24 cellular contexts compared by ENCODE assay signal in the genomic region with DNA sequence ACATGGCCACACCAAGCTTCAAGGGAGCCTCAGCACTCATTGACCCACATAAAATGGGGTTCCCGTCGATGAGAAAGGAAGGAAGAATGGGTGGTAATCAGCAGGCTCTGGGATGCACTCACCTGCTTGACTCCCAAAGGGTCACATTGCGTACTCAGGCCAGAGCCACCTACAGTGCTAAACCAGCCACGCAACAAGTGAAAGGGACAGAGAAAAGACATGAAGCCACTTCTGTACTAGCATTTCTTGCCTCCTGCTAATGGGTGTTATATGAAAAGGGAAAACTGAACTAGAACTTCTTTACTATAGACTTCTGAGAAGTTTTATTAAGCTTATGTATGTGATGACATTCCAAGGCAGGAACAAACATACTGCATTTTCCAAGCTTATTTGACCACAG.
DNase-seq lines count a peak whose midpoint lies in the region; ATAC-seq and TF ChIP-seq lines count a peak whose summit lies in the region.
"Had no signal": no experiment of that assay in that cellular context is flagged by ENCODE, and none has a peak within 500 bp of the region (broad histone marks: within the 10 kb centered on the region; RNA-seq: fewer than 3 reads in every experiment).

No MANE protein-coding gene starts in this region.

- no peaks in the 10 kb centered on the region for H3K9me2 ChIP-seq in SU-DHL-6 (replicated peaks; ENCODE audit: insufficient read depth, low read length)
- H3K9me2 ChIP-seq: SK-N-SH had no signal

- peaks cover 4 to 11% (median 6%) of the 10 kb centered on the region in 4 donors for H3K4me1 ChIP-seq in liver (ENCODE audit: control insufficient read depth in 4 of 4, insufficient read depth in 4 of 4, low read length in 3 of 4)
- H3K4me1 ChIP-seq in right lobe of liver: peaks cover 0 to 25% (median 0%) of the 10 kb centered on the region in 4 donors
- H3K4me1 ChIP-seq in left ventricle myocardium inferior: no peaks in the 10 kb centered on the region

- H3K9ac ChIP-seq in liver (ENCODE audit: low read depth in 1 of 2, low read length in 2 of 2) (no peak overlapping the region), SU-DHL-6 (ENCODE audit: low read length) (no peak overlapping the region)
- H3K9ac ChIP-seq: SK-N-SH had no signal

- H3K27me3 Mint-ChIP-seq in stimulated activated naive B cell treated with anti-CD40 and anti-IgM and Interleukin-4, amounts not matched to agents 10 μg/mL and 1 μg/mL and 100 μg/mL, for 72 hours: no peaks in the 10 kb centered on the region
- H3K27me3 Mint-ChIP-seq: activated T-helper 17 cell treated with anti-CD3 and anti-CD28 coated beads, Interleukin-2, amount 50 U/mL, for 72 hours; stimulated activated naive CD8-positive, alpha-beta T cell treated with anti-CD3 and anti-CD28 coated beads, Interleukin-15, amount 100 ng/mL, for 72 hours; type B pancreatic cell had no signal

- H3K4me1 Mint-ChIP-seq in stimulated activated naive B cell treated with anti-CD40 and anti-IgM and Interleukin-4, amounts not matched to agents 10 μg/mL and 1 μg/mL and 100 μg/mL, for 72 hours: peaks cover 55 to 85% of the 10 kb centered on the region in 2 donors

- TF ChIP-seq POLR2A in right lobe of liver (IDR thresholded peaks at IDR 0.05) (no peak), lower leg skin (IDR thresholded peaks at IDR 0.05) (no peak)

- no peaks in the 10 kb centered on the region for H4K20me1 ChIP-seq in SU-DHL-6 (ENCODE audit: low read depth, low read length)

- no peak for TF ChIP-seq CTCF in liver (IDR thresholded peaks at IDR 0.05; ENCODE audit: low read depth, low read length, missing input control)
- TF ChIP-seq CTCF in right lobe of liver (IDR thresholded peaks at IDR 0.05): no peak
- no peak for TF ChIP-seq CTCF in SU-DHL-6 (IDR thresholded peaks at IDR 0.05; ENCODE audit: insufficient read depth, low read length, poor library complexity, severe bottlenecking)
- TF ChIP-seq CTCF in left ventricle myocardium inferior (IDR thresholded peaks at IDR 0.05; ENCODE audit: borderline replicate concordance): no peak
- TF ChIP-seq CTCF in lower leg skin (IDR thresholded peaks at IDR 0.05): no peak

- no peak for ATAC-seq in right lobe of liver
- ATAC-seq in HG02885 (IDR thresholded peaks at IDR 0.05; ENCODE audit: poor library complexity, unreplicated experiment): peak; percentile 11
- ATAC-seq in stimulated activated naive B cell treated with anti-CD40 and anti-IgM and Interleukin-4, amounts not matched to agents 10 μg/mL and 1 μg/mL and 100 μg/mL, for 72 hours (replicated peaks): peak; percentile 52 to 53
- no peak for ATAC-seq in HG03159 (IDR thresholded peaks at IDR 0.05; ENCODE audit: unreplicated experiment)
- ATAC-seq: HCT116 had no signal

- peak overlapping the region; percentile 38 to 52 for H3K27ac ChIP-seq in liver (ENCODE audit: low read depth in 1 of 2, low read length in 2 of 2)
- H3K27ac ChIP-seq in right lobe of liver: no peak overlapping the region
- peak overlapping the region; percentile 33 for H3K27ac ChIP-seq in SU-DHL-6 (ENCODE audit: low read depth, low read length)
- no peak overlapping the region for H3K27ac ChIP-seq in left ventricle myocardium inferior (replicated peaks)
- H3K27ac ChIP-seq: lower lobe of right lung, WERI-Rb-1 had no signal

- H3K36me3 Mint-ChIP-seq in stimulated activated naive B cell treated with anti-CD40 and anti-IgM and Interleukin-4, amounts not matched to agents 10 μg/mL and 1 μg/mL and 100 μg/mL, for 72 hours: peaks cover 14 to 37% of the 10 kb centered on the region in 2 donors
- H3K36me3 Mint-ChIP-seq: type B pancreatic cell had no signal

- H3K4me3 ChIP-seq in liver (ENCODE audit: low read depth in 1 of 3, low read length in 3 of 3): no peak overlapping the region
- H3K4me3 ChIP-seq in right lobe of liver: no peak overlapping the region
- H3K4me3 ChIP-seq in SU-DHL-6 (ENCODE audit: insufficient read depth, low read length, poor library complexity, severe bottlenecking): no peak overlapping the region
- no peak overlapping the region for H3K4me3 ChIP-seq in left ventricle myocardium inferior
- H3K4me3 ChIP-seq in lower leg skin (ENCODE audit: low read depth, poor library complexity, severe bottlenecking): no peak overlapping the region
- H3K4me3 ChIP-seq: lower lobe of right lung had no signal

- H3K27ac Mint-ChIP-seq in stimulated activated naive B cell treated with anti-CD40 and anti-IgM and Interleukin-4, amounts not matched to agents 10 μg/mL and 1 μg/mL and 100 μg/mL, for 72 hours: peak overlapping the region; percentile 79
- H3K27ac Mint-ChIP-seq: activated naive CD4-positive, alpha-beta T cell treated with anti-CD3 and anti-CD28 coated beads, Interleukin-2, amount 50 U/mL, for 72 hours; activated T-helper 17 cell treated with anti-CD3 and anti-CD28 coated beads, Interleukin-2, amount 50 U/mL, for 72 hours; T-helper 2 cell treated with Interferon-gamma antibody and Interleukin-4, amounts not matched to agents 5 μg/mL and 100 μg/mL, for 36 hours; type B pancreatic cell had no signal

- H3K4me2 ChIP-seq in SU-DHL-6 (ENCODE audit: low read depth, low read length, poor library complexity, severe bottlenecking): peak overlapping the region; percentile 48
- H3K4me2 ChIP-seq: SK-N-SH had no signal

- 92% methylated on average over 4 of the region's 4 CpGs for WGBS in liver
- WGBS in right lobe of liver (ENCODE audit: insufficient coverage, low coverage, low lambda C conversion rate, missing lambda C conversion rate): 81% methylated on average over 3 of the region's 4 CpGs
- WGBS in lower leg skin, 2 donors: 87 to 91% methylated on average over 4 of the region's 4 CpGs

- intact Hi-C loops in right lobe of liver (cut with DNase I) (no loop called here), left ventricle myocardium inferior (cut with micrococcal nuclease) (no loop called here), lower leg skin (cut with DNase I; ENCODE audit: low total_unique reads) (no loop called here)

- peaks cover 2 to 4% of the 10 kb centered on the region in 2 donors for H3K9me3 Mint-ChIP-seq in stimulated activated naive B cell treated with anti-CD40 and anti-IgM and Interleukin-4, amounts not matched to agents 10 μg/mL and 1 μg/mL and 100 μg/mL, for 72 hours
- H3K9me3 Mint-ChIP-seq: activated T-helper 17 cell treated with anti-CD3 and anti-CD28 coated beads, Interleukin-2, amount 50 U/mL, for 72 hours; T-helper 2 cell treated with Interferon-gamma antibody and Interleukin-4, amounts not matched to agents 5 μg/mL and 100 μg/mL, for 36 hours; type B pancreatic cell had no signal

- no peaks in the 10 kb centered on the region for H3K79me2 ChIP-seq in SU-DHL-6 (ENCODE audit: insufficient read depth, low read length)

- no peaks in the 10 kb centered on the region for H3K9me3 ChIP-seq in liver (ENCODE audit: control insufficient read depth in 4 of 4, low read length in 3 of 4)
- no peaks in the 10 kb centered on the region for H3K9me3 ChIP-seq in right lobe of liver
- no peaks in the 10 kb centered on the region for H3K9me3 ChIP-seq in SU-DHL-6 (ENCODE audit: insufficient read depth, low read length)
- peaks cover 5% of the 10 kb centered on the region for H3K9me3 ChIP-seq in left ventricle myocardium inferior (replicated peaks)
- H3K9me3 ChIP-seq: lower lobe of right lung, SK-N-SH had no signal

- H3F3A ChIP-seq in SU-DHL-6 (ENCODE audit: insufficient read depth): 0 out of 2 replicates have a peak, but pooled peaks cover 3% of the 10 kb centered on the region

- H3K36me3 ChIP-seq in liver (ENCODE audit: control insufficient read depth in 4 of 4, insufficient read depth in 3 of 4, low read depth in 1 of 4, low read length in 3 of 4) (no peaks in the 10 kb centered on the region), right lobe of liver (no peaks in the 10 kb centered on the region), SU-DHL-6 (ENCODE audit: low read length) (no peaks in the 10 kb centered on the region), left ventricle myocardium inferior (no peaks in the 10 kb centered on the region)
- H3K36me3 ChIP-seq: lower lobe of right lung, WERI-Rb-1 had no signal

- TF ChIP-seq RAD21 in liver (IDR thresholded peaks at IDR 0.05): no peak

- DNase-seq in right lobe of liver: no peak
- no peak for DNase-seq in stimulated activated naive B cell treated with anti-CD40 and anti-IgM and Interleukin-4, amounts not matched to agents 10 μg/mL and 1 μg/mL and 100 μg/mL, for 72 hours
- no peak for DNase-seq in left ventricle myocardium inferior
- no peak for DNase-seq in lower leg skin (ENCODE audit: low spot score in 2 of 2)
- DNase-seq: cerebellar nuclear complex, DMS79, foreskin fibroblast, NCI-H1436 treated with DMSO at 0.1 percent for 48 hours, NCI-H510A treated with DMSO at 0.1 percent for 48 hours, RPMI8226, SK-N-SH, small intestine, WERI-Rb-1 had no signal

- H3K27me3 ChIP-seq in liver (ENCODE audit: control insufficient read depth in 4 of 4, insufficient read depth in 4 of 4, low read length in 3 of 4) (no peaks in the 10 kb centered on the region), right lobe of liver (no peaks in the 10 kb centered on the region), SU-DHL-6 (ENCODE audit: low read length) (no peaks in the 10 kb centered on the region), left ventricle myocardium inferior (ENCODE audit: low read depth) (no peaks in the 10 kb centered on the region)

- peak overlapping the region; percentile 50 to 55 for H3K4me3 Mint-ChIP-seq in stimulated activated naive B cell treated with anti-CD40 and anti-IgM and Interleukin-4, amounts not matched to agents 10 μg/mL and 1 μg/mL and 100 μg/mL, for 72 hours
- H3K4me3 Mint-ChIP-seq: activated T-helper 17 cell treated with anti-CD3 and anti-CD28 coated beads, Interleukin-2, amount 50 U/mL, for 72 hours; stimulated activated naive CD8-positive, alpha-beta T cell treated with anti-CD3 and anti-CD28 coated beads, Interleukin-15, amount 100 ng/mL, for 72 hours; T-helper 2 cell treated with Interferon-gamma antibody and Interleukin-4, amounts not matched to agents 5 μg/mL and 100 μg/mL, for 36 hours; type B pancreatic cell had no signal

- H2AFZ ChIP-seq in SU-DHL-6 (ENCODE audit: low read depth, low read length, severe bottlenecking): no peak overlapping the region

TF ChIP-seq in liver, 16 proteins besides CTCF, POLR2A, EP300 and RAD21 (continues in another document):
- TF ChIP-seq, protein P1, sequence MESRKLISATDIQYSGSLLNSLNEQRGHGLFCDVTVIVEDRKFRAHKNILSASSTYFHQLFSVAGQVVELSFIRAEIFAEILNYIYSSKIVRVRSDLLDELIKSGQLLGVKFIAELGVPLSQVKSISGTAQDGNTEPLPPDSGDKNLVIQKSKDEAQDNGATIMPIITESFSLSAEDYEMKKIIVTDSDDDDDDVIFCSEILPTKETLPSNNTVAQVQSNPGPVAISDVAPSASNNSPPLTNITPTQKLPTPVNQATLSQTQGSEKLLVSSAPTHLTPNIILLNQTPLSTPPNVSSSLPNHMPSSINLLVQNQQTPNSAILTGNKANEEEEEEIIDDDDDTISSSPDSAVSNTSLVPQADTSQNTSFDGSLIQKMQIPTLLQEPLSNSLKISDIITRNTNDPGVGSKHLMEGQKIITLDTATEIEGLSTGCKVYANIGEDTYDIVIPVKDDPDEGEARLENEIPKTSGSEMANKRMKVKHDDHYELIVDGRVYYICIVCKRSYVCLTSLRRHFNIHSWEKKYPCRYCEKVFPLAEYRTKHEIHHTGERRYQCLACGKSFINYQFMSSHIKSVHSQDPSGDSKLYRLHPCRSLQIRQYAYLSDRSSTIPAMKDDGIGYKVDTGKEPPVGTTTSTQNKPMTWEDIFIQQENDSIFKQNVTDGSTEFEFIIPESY (IDR thresholded peaks at IDR 0.05): no peak
- TF ChIP-seq YY1 (IDR thresholded peaks at IDR 0.05): no peak

Comparison
In these comparisons a context has a peak if more than half of its experiments do, and no peak if none do; other contexts are left out.
1. H3K27ac ChIP-seq: peak in liver (2 of 2) and SU-DHL-6 (single experiment); none in right lobe of liver (0 of 3) and left ventricle myocardium inferior (single experiment).
2. ATAC-seq: peak in HG02885 (single experiment) and stimulated activated naive B cell treated with anti-CD40 and anti-IgM and Interleukin-4, amounts not matched to agents 10 μg/mL and 1 μg/mL and 100 μg/mL, for 72 hours (2 of 2); none in right lobe of liver (0 of 4) and HG03159 (single experiment).